35 cellular contexts compared by ENCODE assay signal in genomic region chr1:247060771-247061170, GRCh38. TPM values are rescaled to one million over a fixed set of nuclear protein-coding genes. Genes with fewer than 3 reads are reported as not detected.
"Had no signal": no experiment of that assay in that cellular context is flagged by ENCODE, and none has a peak within 500 bp of the region (broad histone marks: within the 10 kb centered on the region; RNA-seq: fewer than 3 reads in every experiment).

No MANE protein-coding gene starts in this region.

- H3K4me1 ChIP-seq: gastroesophageal sphincter had no signal

- H3K27me3 ChIP-seq: brain microvascular endothelial cell, dorsolateral prefrontal cortex, gastroesophageal sphincter, heart right ventricle had no signal

- ATAC-seq: activated CD8-positive, alpha-beta T cell treated with anti-CD3 and anti-CD28 coated beads for 36 hours; activated T-cell treated with anti-CD3 and anti-CD28 coated beads, Interleukin-2, amount 50 U/mL, for 4 hours; activated T-helper 17 cell treated with anti-CD3 and anti-CD28 coated beads, Interleukin-2, amount 50 U/mL, for 72 hours; esophagus mucosa; gastroesophageal sphincter; heart right ventricle; T-helper 17 cell; WTC11 had no signal

- H3K27me3 Mint-ChIP-seq: activated CD8-positive, alpha-beta T cell treated with anti-CD3 and anti-CD28 coated beads for 36 hours; activated naive CD8-positive, alpha-beta T cell; activated T-helper 17 cell treated with anti-CD3 and anti-CD28 coated beads, Interleukin-2, amount 50 U/mL, for 72 hours; central memory CD8-positive, alpha-beta T cell; dendritic cell treated with granulocyte-macrophage colony-stimulating factor and Interleukin-4, amounts not matched to agents 40 ng/mL and 50 ng/mL, for 4 days; T-helper 17 cell had no signal

- FAIRE-seq: astrocyte, bronchial epithelial cell had no signal

- H3K4me3 ChIP-seq: coronary artery, dorsolateral prefrontal cortex, gastroesophageal sphincter, heart right ventricle had no signal

- H3K4me1 Mint-ChIP-seq: activated T-helper 17 cell treated with anti-CD3 and anti-CD28 coated beads, Interleukin-2, amount 50 U/mL, for 72 hours; endodermal cell had no signal

- H3K4me3 Mint-ChIP-seq: activated CD8-positive, alpha-beta T cell treated with anti-CD3 and anti-CD28 coated beads for 36 hours; activated naive CD8-positive, alpha-beta T cell; activated T-cell treated with anti-CD3 and anti-CD28 coated beads, Interleukin-2, amount 50 U/mL, for 4 hours; activated T-helper 17 cell treated with anti-CD3 and anti-CD28 coated beads, Interleukin-2, amount 50 U/mL, for 72 hours; central memory CD8-positive, alpha-beta T cell; dendritic cell treated with granulocyte-macrophage colony-stimulating factor and Interleukin-4, amounts not matched to agents 40 ng/mL and 50 ng/mL, for 4 days; endodermal cell; T-helper 17 cell; T-helper 2 cell treated with Interferon-gamma antibody and Interleukin-4, amounts not matched to agents 5 μg/mL and 100 μg/mL, for 36 hours; WTC11 had no signal

- H3K27ac ChIP-seq: brain microvascular endothelial cell, coronary artery, dorsolateral prefrontal cortex, gastroesophageal sphincter, heart right ventricle, VCaP had no signal

- DNase-seq: activated CD4-positive, alpha-beta T cell treated with anti-CD3 and anti-CD28 coated beads for 1 hour; activated CD4-positive, alpha-beta T cell treated with anti-CD3 and anti-CD28 coated beads for 4 hours; activated CD4-positive, alpha-beta T cell treated with anti-CD3 and anti-CD28 coated beads, Interleukin-2, amount 50 U/mL, for 1 hour; activated CD4-positive, alpha-beta T cell treated with anti-CD3 and anti-CD28 coated beads, Interleukin-2, amount 50 U/mL, for 48 hours; activated CD8-positive, alpha-beta memory T cell treated with anti-CD3 and anti-CD28 coated beads for 24 hours; activated CD8-positive, alpha-beta T cell treated with anti-CD3 and anti-CD28 coated beads for 36 hours; activated effector memory CD4-positive, alpha-beta T cell treated with Interleukin-2 at 50 U/mL for 16 hours; activated gamma-delta T cell treated with Interleukin-2 at 50 U/mL for 16 hours; activated naive CD4-positive, alpha-beta T cell treated with anti-CD3 and anti-CD28 coated beads, Interleukin-2, amount 50 U/mL, for 16 hours; activated naive CD4-positive, alpha-beta T cell treated with Interleukin-2 at 50 U/mL for 16 hours; activated T-cell treated with anti-CD3 and anti-CD28 coated beads, Interleukin-2, amount 50 U/mL, for 4 hours; amniotic stem cell; anterior cingulate cortex; brain microvascular endothelial cell; dorsolateral prefrontal cortex; effector memory CD4-positive, alpha-beta T cell; endodermal cell; foreskin melanocyte; heart right ventricle; T-helper 1 cell; T-helper 17 cell; T1000 had no signal

- H3K36me3 ChIP-seq: brain microvascular endothelial cell, gastroesophageal sphincter, heart right ventricle had no signal

- H3K27ac Mint-ChIP-seq: activated CD8-positive, alpha-beta T cell treated with anti-CD3 and anti-CD28 coated beads for 36 hours; activated naive CD8-positive, alpha-beta T cell; activated T-helper 17 cell treated with anti-CD3 and anti-CD28 coated beads, Interleukin-2, amount 50 U/mL, for 72 hours; dendritic cell treated with granulocyte-macrophage colony-stimulating factor and Interleukin-4, amounts not matched to agents 40 ng/mL and 50 ng/mL, for 4 days; endodermal cell; T-helper 17 cell; T-helper 2 cell treated with Interferon-gamma antibody and Interleukin-4, amounts not matched to agents 5 μg/mL and 100 μg/mL, for 36 hours; WTC11 had no signal

- H3K9me3 ChIP-seq: gastroesophageal sphincter had no signal

RNA-seq across cellular contexts. Expression of gene ZNF695, which starts 52.9 kb away (rescaled TPM):
- total RNA-seq: cardiac septum, gastroesophageal sphincter, T-helper 17 cell had no signal
